Comparison of ENCODE assay signal across 8 cellular contexts in genomic region chr19:49453013-49453756, GRCh38.
A peak's percentile ranks its signal among the peaks of the same experiment; 100 is the strongest.
DNase-seq lines count a peak whose midpoint lies in the region; ATAC-seq lines count a peak whose summit lies in the region.

ALDH16A1 (plus strand) TSS chr19:49453225; CDS start chr19:49453332, 107 bp downstream.

- ATAC-seq in GM19023 (IDR thresholded peaks at IDR 0.05; ENCODE audit: unreplicated experiment) = peak; percentile 84
- ATAC-seq in HG03280 (IDR thresholded peaks at IDR 0.05; ENCODE audit: unreplicated experiment) = peak; percentile 78

- DNase-seq in AG08396 (ENCODE audit: low spot score) (peak; percentile 98), NCI-H345 treated with DMSO at 0.1 percent for 48 hours (lab: John Stamatoyannopoulos, UW; ENCODE audit: unreplicated experiment) (peak; percentile 84), iris pigment epithelial cell (ENCODE audit: low read depth) (peak; percentile 98)
- DNase-seq in activated CD4-positive, CD25-positive, alpha-beta regulatory T cell (lab: John Stamatoyannopoulos, UW) = peak; percentile 93 to 98 (median 94)
- DNase-seq in central memory CD4-positive, alpha-beta T cell = peak; percentile 99
- DNase-seq in stimulated activated CD4-positive, alpha-beta T cell treated with anti-CD3 and anti-CD28 coated beads, Interleukin-12 subunit alpha, Interleukin-12 subunit beta, amount 100 ng/mL, for 4 hours = peak; percentile 96

Comparison
In these comparisons a context has a peak if more than half of its experiments do, and no peak if none do; other contexts are left out.
1. Peak in every context shown above with its lines: DNase-seq and ATAC-seq.